Comparison of ENCODE assay signal across 8 cellular contexts in genomic region chr2:68319397-68320117, GRCh38. TPM values are rescaled to one million over a fixed set of nuclear protein-coding genes. Genes with fewer than 3 reads are reported as not detected.
A peak's percentile ranks its signal among the peaks of the same experiment; 100 is the strongest.
DNase-seq lines count a peak whose midpoint lies in the region; ATAC-seq, FAIRE-seq and TF ChIP-seq lines count a peak whose summit lies in the region.

Gene CNRIP1, minus strand, starts transcription at chr2:68319949. Its CDS starts 549 bp downstream, at chr2:68319400.

- H3K36me3 ChIP-seq in BJ (ENCODE audit: control insufficient read depth, insufficient read depth, low read length) (0 out of 2 replicates have a peak, but pooled peaks cover 2% of the 10 kb centered on the region), gastrocnemius medialis (peaks cover 0 to under 1% of the 10 kb centered on the region in 2 donors)

- ATAC-seq in gastrocnemius medialis (peak; percentile 68 to 85), GM19395 (IDR thresholded peaks at IDR 0.05; ENCODE audit: unreplicated experiment) (no peak), GM18867 (IDR thresholded peaks at IDR 0.05; ENCODE audit: unreplicated experiment) (no peak)

- no peaks in the 10 kb centered on the region for H3K27me3 ChIP-seq in BJ (ENCODE audit: control insufficient read depth, insufficient read depth, low read length)
- no peaks in the 10 kb centered on the region for H3K27me3 ChIP-seq in gastrocnemius medialis

- H3K4me3 ChIP-seq in BJ (ENCODE audit: low read depth, low read length) (peak within 1 kb of the TSS; percentile 93), gastrocnemius medialis (peak within 1 kb of the TSS; percentile 68 to 90 (median 78))

- H3K27ac ChIP-seq in cingulate gyrus (ENCODE audit: low read depth, low read length) = peak within 1 kb of the TSS; percentile 94
- peak within 1 kb of the TSS; percentile 80 to 88 (median 88) for H3K27ac ChIP-seq in gastrocnemius medialis

- peaks cover 0 to 17% of the 10 kb centered on the region in 2 donors for H3K4me1 ChIP-seq in gastrocnemius medialis

- peak; percentile 76 for FAIRE-seq in H54 (lab: Jason Lieb, UNC)

- TF ChIP-seq POLR2A in H54 (IDR thresholded peaks at IDR 0.05; ENCODE audit: low read depth, low read length) (peak; percentile 45), gastrocnemius medialis (IDR thresholded peaks at IDR 0.05) (peak; percentile 54 to 70)

- no peaks in the 10 kb centered on the region for H3K9me3 ChIP-seq in gastrocnemius medialis

- intact Hi-C loops in gastrocnemius medialis (cut with DNase I; ENCODE audit: low total_unique reads) = loop anchor here (2.0 kb wide), 1 partner anchor 69 kb away; no protein-coding TSS in a partner anchor

- CTCF ChIA-PET in BJ (lab: Yijun Ruan, JAX) = interaction anchor here (0.9 to 1.6 kb wide), 9 partner anchors 10 to 276 kb away, joined by 3 to 7 read pairs (median 3); no protein-coding TSS in a partner anchor

- DNase-seq in BJ (ENCODE audit: low read depth) = peak; percentile 46
- peak; percentile 57 for DNase-seq in H54 (ENCODE audit: insufficient read length, low spot score)
- peak; percentile 71 for DNase-seq in islet precursor cell
- DNase-seq in gastrocnemius medialis = peak; percentile 48 to 55

- POLR2A ChIA-PET in BJ (lab: Charles Lee) = interaction anchor here (0.5 to 1.3 kb wide), 3 partner anchors 10 to 70 kb away, joined by 3 to 6 read pairs (median 4); no protein-coding TSS in a partner anchor

- TF ChIP-seq CTCF in BJ (IDR thresholded peaks at IDR 0.05; ENCODE audit: insufficient read depth, low read depth, low read length) (no peak), gastrocnemius medialis (IDR thresholded peaks at IDR 0.05 in 4 of 5, conservative IDR thresholded peaks at IDR 0.05 in 1 of 5) (no peak)

- in situ Hi-C loops in gastrocnemius medialis (cut with MboI; ENCODE audit: low sequenced_read_pairs in 4 of 4) = no loop called here

TF ChIP-seq in PFSK-1, 5 proteins besides CTCF, POLR2A, EP300 and RAD21:
- TF ChIP-seq TAF1 (IDR thresholded peaks at IDR 0.05; ENCODE audit: borderline replicate concordance, insufficient read depth, low read length) = peak; percentile 60; the same call in 1 of the 2 replicates
- TF ChIP-seq SIN3A (IDR thresholded peaks at IDR 0.05; ENCODE audit: borderline replicate concordance, insufficient read depth, low read length) = peak; percentile 56; the same call in 1 of the 2 replicates
- no peak for TF ChIP-seq REST (IDR thresholded peaks at IDR 0.05; ENCODE audit: insufficient read depth in 1 of 2, low read depth in 2 of 2, low read length in 2 of 2)
- peak; percentile 66; the same call in 1 of the 2 replicates for TF ChIP-seq POLR2AphosphoS5 (IDR thresholded peaks at IDR 0.05; ENCODE audit: low read depth, low read length)

RNA-seq across cellular contexts. Expression of gene CNRIP1, which starts in this region (rescaled TPM):
- 63.4 and 81.9 TPM in 2 replicates for polyA plus RNA-seq in BJ (2011; rRNA removed)
- polyA minus RNA-seq in BJ (2011; rRNA and poly(A)+ RNA removed) = 28.2 and 33.3 TPM in 2 replicates
- 22.5 TPM for polyA plus RNA-seq in PFSK-1 (2012; ENCODE audit: insufficient read length, low read depth)
- total RNA-seq in gastrocnemius medialis = 1 to 10 TPM; 4.7 to 7.6 (median 6.5) TPM

Comparison
In these comparisons a context has a peak if more than half of its experiments do, and no peak if none do; other contexts are left out.
1. ATAC-seq: peak in gastrocnemius medialis (2 of 2); none in GM19395 (single experiment) and GM18867 (single experiment).
2. Peak in every context shown above with its lines, with median percentiles within 50 percentile points of each other: DNase-seq.